Comparison of ENCODE assay signal across 17 cellular contexts in the genomic region with DNA sequence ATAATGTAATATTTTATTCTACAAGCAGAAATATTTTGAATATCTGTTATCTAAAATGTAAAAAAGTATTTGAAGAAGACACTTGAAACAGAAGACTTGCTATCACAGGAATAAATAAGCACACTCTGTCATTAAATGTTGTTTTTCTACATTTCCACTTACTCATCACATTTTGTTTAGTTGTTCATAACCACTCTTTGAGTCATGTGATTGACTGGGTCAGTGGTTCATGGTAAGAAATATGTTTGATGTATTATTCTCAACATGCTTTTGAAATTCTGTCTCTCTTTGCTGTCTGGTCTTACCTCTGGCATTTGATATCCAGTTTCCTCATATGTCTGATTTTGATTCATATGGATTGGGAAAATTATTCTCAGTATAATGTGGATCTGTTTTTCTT.
DNase-seq lines count a peak whose midpoint lies in the region; ATAC-seq, FAIRE-seq and TF ChIP-seq lines count a peak whose summit lies in the region.
"Had no signal": no experiment of that assay in that cellular context is flagged by ENCODE, and none has a peak within 500 bp of the region (broad histone marks: within the 10 kb centered on the region; RNA-seq: fewer than 3 reads in every experiment).

No MANE protein-coding gene starts in this region.

- no peak for ATAC-seq in left lung
- no peak for ATAC-seq in T-helper 17 cell
- ATAC-seq in HG03354 (IDR thresholded peaks at IDR 0.05; ENCODE audit: poor library complexity, severe bottlenecking, unreplicated experiment), result no peak
- ATAC-seq: effector memory CD8-positive, alpha-beta T cell; left cardiac atrium had no signal

- no peak overlapping the region for H3K27ac ChIP-seq in left lung
- H3K27ac ChIP-seq: ascending aorta, thyroid gland, WERI-Rb-1 had no signal

- FAIRE-seq in H54 (lab: Jason Lieb, UNC), result peak; percentile 57
- FAIRE-seq: GM12892 had no signal

- H3K27me3 ChIP-seq in left lung, result no peaks in the 10 kb centered on the region
- H3K27me3 ChIP-seq: ascending aorta, thyroid gland had no signal

- H3K4me3 ChIP-seq in fibroblast of villous mesenchyme (ENCODE audit: low read depth, low read length) (no peak overlapping the region), left lung (no peak overlapping the region)
- H3K4me3 ChIP-seq: ascending aorta, thyroid gland had no signal

- peaks cover 14% of the 10 kb centered on the region for H3K27me3 Mint-ChIP-seq in T-helper 17 cell

- H3K9me3 ChIP-seq in left lung (no peaks in the 10 kb centered on the region), T-helper 17 cell (ENCODE audit: control insufficient read depth, low read length, poor library complexity, severe bottlenecking) (no peaks in the 10 kb centered on the region)
- H3K9me3 ChIP-seq: ascending aorta, thyroid gland had no signal

- no peaks in the 10 kb centered on the region for H3K36me3 ChIP-seq in left lung
- H3K36me3 ChIP-seq: ascending aorta, thyroid gland, WERI-Rb-1 had no signal

- no peak for TF ChIP-seq POLR2A in H54 (IDR thresholded peaks at IDR 0.05; ENCODE audit: low read depth, low read length)

- no peak overlapping the region for H3K27ac Mint-ChIP-seq in T-helper 17 cell
- H3K27ac Mint-ChIP-seq: effector memory CD8-positive, alpha-beta T cell had no signal

- no peaks in the 10 kb centered on the region for H3K36me3 Mint-ChIP-seq in T-helper 17 cell (ENCODE audit: low read depth)

- H3K4me1 ChIP-seq in left lung, result no peaks in the 10 kb centered on the region
- H3K4me1 ChIP-seq: ascending aorta had no signal

- no peak for TF ChIP-seq CTCF in fibroblast of villous mesenchyme (IDR thresholded peaks at IDR 0.05; ENCODE audit: insufficient read depth, low read depth, low read length)
- TF ChIP-seq CTCF in left lung (IDR thresholded peaks at IDR 0.05), result no peak

- intact Hi-C loops in left lung (cut with DNase I), result no loop called here

- no peaks in the 10 kb centered on the region for H3K4me1 Mint-ChIP-seq in T-helper 17 cell

- DNase-seq in H54 (ENCODE audit: insufficient read length, low spot score) (no peak), astrocyte of the hippocampus (ENCODE audit: low read depth, low spot score) (peak; percentile 45), fibroblast of villous mesenchyme (ENCODE audit: low read depth) (peak; percentile 63), smooth muscle cell of the brain vasculature (ENCODE audit: low read depth, low spot score) (peak; percentile 50), left lung (no peak), T-helper 17 cell (no peak)
- DNase-seq: activated effector memory CD4-positive, alpha-beta T cell treated with anti-CD3 and anti-CD28 coated beads, Interleukin-2, amount 50 U/mL, for 16 hours; effector memory CD8-positive, alpha-beta T cell; left cardiac atrium; NCI-H1092; NCI-H345; OCI-M1; thyroid gland; WERI-Rb-1 had no signal

- no peak overlapping the region for H3K4me3 Mint-ChIP-seq in T-helper 17 cell
- H3K4me3 Mint-ChIP-seq: effector memory CD8-positive, alpha-beta T cell had no signal

Comparison
In these comparisons a context has a peak if more than half of its experiments do, and no peak if none do; other contexts are left out.
1. DNase-seq: peak in astrocyte of the hippocampus (single experiment), fibroblast of villous mesenchyme (single experiment) and smooth muscle cell of the brain vasculature (single experiment); none in H54 (single experiment), left lung (0 of 2) and T-helper 17 cell (0 of 3).